Comparison of ENCODE assay signal across 1 cellular context in the genomic region with DNA sequence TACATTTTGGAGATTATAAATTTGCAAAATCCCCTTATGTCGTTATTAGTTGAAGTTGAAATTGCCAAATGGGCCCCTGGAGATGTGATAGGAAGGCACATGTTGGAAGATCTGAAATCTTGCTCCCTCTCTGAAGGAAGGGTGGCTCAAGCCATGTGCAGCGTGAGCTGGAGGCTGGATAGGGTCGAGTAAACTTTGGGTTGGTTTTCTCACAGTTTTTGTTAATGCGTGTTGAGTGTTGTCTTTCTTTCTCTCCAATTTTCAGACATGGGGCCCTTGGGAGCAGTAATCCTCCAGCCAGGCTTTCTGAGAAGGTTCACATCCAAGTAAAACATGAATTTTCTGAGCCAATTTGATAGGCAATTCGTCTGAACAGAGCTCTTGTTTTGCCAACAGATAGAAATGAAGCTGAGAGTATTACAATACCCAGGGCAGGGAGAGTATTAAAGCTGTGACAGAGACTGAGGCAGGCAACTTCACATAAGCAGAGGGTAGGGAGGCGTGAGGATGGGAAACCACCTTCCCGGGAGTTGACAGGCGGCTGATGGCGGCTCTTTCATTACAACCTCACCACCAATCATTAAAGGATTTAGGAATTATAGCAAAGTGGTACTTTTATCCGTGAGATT.
TF ChIP-seq lines count a peak whose summit lies in the region.

No MANE protein-coding gene starts in this region.

TF ChIP-seq in HEK293, 187 proteins besides CTCF, POLR2A, EP300 and RAD21:
- TF ChIP-seq, protein P1, sequence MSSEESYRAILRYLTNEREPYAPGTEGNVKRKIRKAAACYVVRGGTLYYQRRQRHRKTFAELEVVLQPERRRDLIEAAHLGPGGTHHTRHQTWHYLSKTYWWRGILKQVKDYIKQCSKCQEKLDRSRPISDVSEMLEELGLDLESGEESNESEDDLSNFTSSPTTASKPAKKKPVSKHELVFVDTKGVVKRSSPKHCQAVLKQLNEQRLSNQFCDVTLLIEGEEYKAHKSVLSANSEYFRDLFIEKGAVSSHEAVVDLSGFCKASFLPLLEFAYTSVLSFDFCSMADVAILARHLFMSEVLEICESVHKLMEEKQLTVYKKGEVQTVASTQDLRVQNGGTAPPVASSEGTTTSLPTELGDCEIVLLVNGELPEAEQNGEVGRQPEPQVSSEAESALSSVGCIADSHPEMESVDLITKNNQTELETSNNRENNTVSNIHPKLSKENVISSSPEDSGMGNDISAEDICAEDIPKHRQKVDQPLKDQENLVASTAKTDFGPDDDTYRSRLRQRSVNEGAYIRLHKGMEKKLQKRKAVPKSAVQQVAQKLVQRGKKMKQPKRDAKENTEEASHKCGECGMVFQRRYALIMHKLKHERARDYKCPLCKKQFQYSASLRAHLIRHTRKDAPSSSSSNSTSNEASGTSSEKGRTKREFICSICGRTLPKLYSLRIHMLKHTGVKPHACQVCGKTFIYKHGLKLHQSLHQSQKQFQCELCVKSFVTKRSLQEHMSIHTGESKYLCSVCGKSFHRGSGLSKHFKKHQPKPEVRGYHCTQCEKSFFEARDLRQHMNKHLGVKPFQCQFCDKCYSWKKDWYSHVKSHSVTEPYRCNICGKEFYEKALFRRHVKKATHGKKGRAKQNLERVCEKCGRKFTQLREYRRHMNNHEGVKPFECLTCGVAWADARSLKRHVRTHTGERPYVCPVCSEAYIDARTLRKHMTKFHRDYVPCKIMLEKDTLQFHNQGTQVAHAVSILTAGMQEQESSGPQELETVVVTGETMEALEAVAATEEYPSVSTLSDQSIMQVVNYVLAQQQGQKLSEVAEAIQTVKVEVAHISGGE (tag by site-specific recombination; conservative IDR thresholded peaks at IDR 0.05; ENCODE audit: low read depth) = no peak
- TF ChIP-seq, protein P2, sequence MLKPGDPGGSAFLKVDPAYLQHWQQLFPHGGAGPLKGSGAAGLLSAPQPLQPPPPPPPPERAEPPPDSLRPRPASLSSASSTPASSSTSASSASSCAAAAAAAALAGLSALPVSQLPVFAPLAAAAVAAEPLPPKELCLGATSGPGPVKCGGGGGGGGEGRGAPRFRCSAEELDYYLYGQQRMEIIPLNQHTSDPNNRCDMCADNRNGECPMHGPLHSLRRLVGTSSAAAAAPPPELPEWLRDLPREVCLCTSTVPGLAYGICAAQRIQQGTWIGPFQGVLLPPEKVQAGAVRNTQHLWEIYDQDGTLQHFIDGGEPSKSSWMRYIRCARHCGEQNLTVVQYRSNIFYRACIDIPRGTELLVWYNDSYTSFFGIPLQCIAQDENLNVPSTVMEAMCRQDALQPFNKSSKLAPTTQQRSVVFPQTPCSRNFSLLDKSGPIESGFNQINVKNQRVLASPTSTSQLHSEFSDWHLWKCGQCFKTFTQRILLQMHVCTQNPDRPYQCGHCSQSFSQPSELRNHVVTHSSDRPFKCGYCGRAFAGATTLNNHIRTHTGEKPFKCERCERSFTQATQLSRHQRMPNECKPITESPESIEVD (tag by site-specific recombination; IDR thresholded peaks at IDR 0.05) = 0 out of 2 replicates have a peak, but pooled peaks have one; percentile 7
